23 cellular contexts compared by ENCODE assay signal in genomic region chr15:51087513-51087912, GRCh38. TPM values are rescaled to one million over a fixed set of nuclear protein-coding genes. Genes with fewer than 3 reads are reported as not detected.
DNase-seq lines count a peak whose midpoint lies in the region; ATAC-seq, FAIRE-seq and TF ChIP-seq lines count a peak whose summit lies in the region.
"Had no signal": no experiment of that assay in that cellular context is flagged by ENCODE, and none has a peak within 500 bp of the region (broad histone marks: within the 10 kb centered on the region; RNA-seq: fewer than 3 reads in every experiment).

No MANE protein-coding gene starts in this region.

- dilution Hi-C loops in endothelial cell of umbilical vein (cut with MboI; ENCODE audit: extremely low pct_ligation_motif_present, low sequenced_read_pairs): no loop called here

- H4K20me1 ChIP-seq in endothelial cell of umbilical vein (replicated peaks; ENCODE audit: control insufficient read depth, extremely low read depth, insufficient read depth, low read length): no peaks in the 10 kb centered on the region

- WGBS in gastroesophageal sphincter (ENCODE audit: low coverage in 1 of 2), 2 donors: 57 to 71% methylated on average over 1 of the region's 1 CpG
- 44 to 67% methylated on average over 1 of the region's 1 CpG for WGBS in tibial nerve, 2 donors

- H3K27me3 ChIP-seq in endothelial cell of umbilical vein (ENCODE audit: control insufficient read depth in 2 of 2, insufficient read depth in 2 of 2, low read length in 2 of 2): no peaks in the 10 kb centered on the region
- no peaks in the 10 kb centered on the region for H3K27me3 ChIP-seq in gastroesophageal sphincter
- peaks cover 0 to 4% of the 10 kb centered on the region in 2 donors for H3K27me3 ChIP-seq in tibial nerve

- H3K9ac ChIP-seq in endothelial cell of umbilical vein (replicated peaks; ENCODE audit: extremely low read depth, insufficient read depth, low read length): no peak overlapping the region

- H3K4me1 ChIP-seq in endothelial cell of umbilical vein (ENCODE audit: control insufficient read depth, extremely low read depth, insufficient read depth, low read length) (peaks cover 59% of the 10 kb centered on the region), gastroesophageal sphincter (peaks cover 4 to 69% (median 28%) of the 10 kb centered on the region in 3 donors), tibial nerve (peaks cover 0 to 23% (median 4%) of the 10 kb centered on the region in 4 donors)
- H3K4me1 ChIP-seq: BE2C had no signal

- no TSS peak for BruUV-seq in endothelial cell of umbilical vein (replicated peaks; lab: Mats Ljungman, UMichigan)

- intact Hi-C loops in endothelial cell of umbilical vein (cut with micrococcal nuclease): no loop called here

- H3K9me3 ChIP-seq in endothelial cell of umbilical vein (replicated peaks; ENCODE audit: control insufficient read depth, insufficient read depth, low read length) (no peaks in the 10 kb centered on the region), gastroesophageal sphincter (no peaks in the 10 kb centered on the region), tibial nerve (no peaks in the 10 kb centered on the region)
- H3K9me3 ChIP-seq: BE2C had no signal

- H2AFZ ChIP-seq in endothelial cell of umbilical vein (ENCODE audit: low read depth, low read length): no peak overlapping the region
- H2AFZ ChIP-seq: GM23338 had no signal

- no peaks in the 10 kb centered on the region for H3K9me1 ChIP-seq in endothelial cell of umbilical vein (replicated peaks; ENCODE audit: control insufficient read depth, extremely low read depth, insufficient read depth, low read length)

- DNase-seq in endothelial cell of umbilical vein (ENCODE audit: low read depth, low spot score) (no peak), tibial nerve (ENCODE audit: low spot score in 2 of 2) (no peak), NCI-H446 treated with DMSO at 0.1 percent for 48 hours (lab: John Stamatoyannopoulos, UW) (no peak), GM20000 (ENCODE audit: low spot score) (no peak), GM10248 (ENCODE audit: extremely low spot score) (no peak)
- DNase-seq: ACHN; BE2C; C1 segment of cervical spinal cord; CD4-positive, CD25-positive, alpha-beta regulatory T cell; CD8-positive, alpha-beta memory T cell; COR-L47; DMS 273 treated with DMSO at 0.1 percent for 48 hours; DMS53; DND-41; EL; HCEC 1CT had no signal

- TF ChIP-seq POLR2A in endothelial cell of umbilical vein (IDR thresholded peaks at IDR 0.05; ENCODE audit: low read depth, low read length): no peak
- TF ChIP-seq POLR2A in gastroesophageal sphincter (IDR thresholded peaks at IDR 0.05): no peak
- TF ChIP-seq POLR2A in tibial nerve (IDR thresholded peaks at IDR 0.05): no peak

- H3K4me2 ChIP-seq in endothelial cell of umbilical vein (ENCODE audit: insufficient read depth, low read length): peak overlapping the region; percentile 18

- no peak overlapping the region for H3K4me3 ChIP-seq in endothelial cell of umbilical vein (replicated peaks in 1 of 3; ENCODE audit: insufficient read depth in 1 of 3, low read depth in 1 of 3, low read length in 3 of 3)
- H3K4me3 ChIP-seq in gastroesophageal sphincter: no peak overlapping the region
- H3K4me3 ChIP-seq in tibial nerve: no peak overlapping the region
- H3K4me3 ChIP-seq: GM23338 had no signal

- TF ChIP-seq CTCF in endothelial cell of umbilical vein (IDR thresholded peaks at IDR 0.05; ENCODE audit: extremely low read depth in 1 of 2, insufficient read depth in 1 of 2, low read depth in 1 of 2, low read length in 2 of 2): no peak
- TF ChIP-seq CTCF in gastroesophageal sphincter (IDR thresholded peaks at IDR 0.05): no peak
- TF ChIP-seq CTCF in tibial nerve (IDR thresholded peaks at IDR 0.05): no peak
- TF ChIP-seq CTCF in GM20000 (IDR thresholded peaks at IDR 0.05; ENCODE audit: extremely low read depth, missing control alignments): no peak
- TF ChIP-seq CTCF in GM10248 (IDR thresholded peaks at IDR 0.05; ENCODE audit: control extremely low read depth, extremely low read depth, low read depth, missing control alignments): no peak

- H3K27ac ChIP-seq in endothelial cell of umbilical vein (ENCODE audit: insufficient read depth, low read depth, low read length) (peak overlapping the region; percentile 18), gastroesophageal sphincter (peak overlapping the region in 3 of 4 donors; percentile 14 to 66 (median 57)), tibial nerve (peak overlapping the region in 1 of 4 donors; percentile 73)

- POLR2A ChIA-PET in endothelial cell of umbilical vein (lab: Charles Lee) (interaction anchor here (1.1 kb wide), 1 partner anchor 34 kb away, joined by 5 read pairs; no protein-coding TSS in a partner anchor), GM10248 (lab: Yijun Ruan, JAX) (no interaction called here)

- peaks cover 0 to 2% of the 10 kb centered on the region in 2 experiments for H3K36me3 ChIP-seq in endothelial cell of umbilical vein (ENCODE audit: control insufficient read depth in 2 of 2, extremely low read depth in 1 of 2, insufficient read depth in 2 of 2, low read length in 2 of 2)
- H3K36me3 ChIP-seq in gastroesophageal sphincter: no peaks in the 10 kb centered on the region
- no peaks in the 10 kb centered on the region for H3K36me3 ChIP-seq in tibial nerve
- H3K36me3 ChIP-seq: BE2C had no signal

- H3K79me2 ChIP-seq in endothelial cell of umbilical vein (ENCODE audit: control insufficient read depth, insufficient read depth, low read length): peaks cover 98% of the 10 kb centered on the region

- CTCF ChIA-PET in endothelial cell of umbilical vein (lab: Charles Lee): interaction anchor here (0.9 to 2.3 kb wide), 5 partner anchors 9 to 75 kb away, joined by 3 to 13 read pairs (median 5); no protein-coding TSS in a partner anchor
- CTCF ChIA-PET in GM10248 (lab: Yijun Ruan, JAX): interaction anchor here (0.7 to 3.4 kb wide), 3 partner anchors 9 to 21 kb away, joined by 3 to 14 read pairs (median 3); no protein-coding TSS in a partner anchor

- FAIRE-seq in endothelial cell of umbilical vein (lab: Jason Lieb, UNC): no peak
- FAIRE-seq: A204.1, GM12891, GM19239, H54 had no signal

- no peak for TF ChIP-seq EP300 in gastroesophageal sphincter (IDR thresholded peaks at IDR 0.05)
- peak; percentile 73 to 78 for TF ChIP-seq EP300 in tibial nerve (IDR thresholded peaks at IDR 0.05)

- ATAC-seq in gastroesophageal sphincter: peak; percentile 63
- ATAC-seq: GM23338 had no signal

TF ChIP-seq in endothelial cell of umbilical vein, 7 proteins besides CTCF, POLR2A, EP300 and RAD21:
- TF ChIP-seq POLR2AphosphoS5 (IDR thresholded peaks at IDR 0.05; ENCODE audit: insufficient read depth, low read depth, low read length) (no peak), FOS (IDR thresholded peaks at IDR 0.05; ENCODE audit: borderline replicate concordance, insufficient read depth, low read length) (no peak), GATA2 (IDR thresholded peaks at IDR 0.05; ENCODE audit: insufficient read depth, insufficient read length, low read depth, low read length) (no peak), MYC (IDR thresholded peaks at IDR 0.05; ENCODE audit: low read depth, low read length) (no peak), JUN (IDR thresholded peaks at IDR 0.05; ENCODE audit: borderline replicate concordance, insufficient read depth, insufficient read length, low read depth) (no peak), EZH2 (IDR thresholded peaks at IDR 0.05; ENCODE audit: borderline replicate concordance, low read depth, low read length, severe bottlenecking) (no peak), MAX (IDR thresholded peaks at IDR 0.05; ENCODE audit: insufficient read depth, insufficient read length) (no peak)

RNA-seq across cellular contexts. Expression of gene TNFAIP8L3, which starts 7.2 kb away (rescaled TPM):
- total RNA-seq in endothelial cell of umbilical vein: 36.9 and 38.3 TPM in 2 replicates
- polyA plus RNA-seq in endothelial cell of umbilical vein: 7.6 and 8.8 TPM in 2 replicates
- polyA plus RNA-seq in endothelial cell of umbilical vein (2011; cell fraction: cytosol; rRNA removed): 11.3 and 11.4 TPM in 2 replicates
- 6.0 and 7.3 TPM in 2 replicates for polyA plus RNA-seq in endothelial cell of umbilical vein (2011; cell fraction: nucleus; rRNA removed)
- polyA plus RNA-seq in endothelial cell of umbilical vein (2012): 49.8 and 69.4 TPM in 2 replicates
- 14.7 and 16.4 TPM in 2 replicates for polyA minus RNA-seq in endothelial cell of umbilical vein
- not detected for polyA minus RNA-seq in endothelial cell of umbilical vein (2011; cell fraction: cytosol; rRNA and poly(A)+ RNA removed)
- 5.2 and 5.7 TPM in 2 replicates for polyA minus RNA-seq in endothelial cell of umbilical vein (2011; cell fraction: nucleus; rRNA and poly(A)+ RNA removed)
- total RNA-seq in gastroesophageal sphincter: 10 to 100 TPM; 17.1 to 31.7 (median 23.9) TPM
- 10 to 100 TPM in 2 of 4 donors, 1 to 10 TPM in 2; 3.7 to 12.5 (median 10.0) TPM for total RNA-seq in tibial nerve
- total RNA-seq: CD4-positive, CD25-positive, alpha-beta regulatory T cell; G401 had no signal
- polyA plus RNA-seq: CD4-positive, CD25-positive, alpha-beta regulatory T cell; CD8-positive, alpha-beta memory T cell had no signal
